1 cellular context compared by ENCODE assay signal in the genomic region with DNA sequence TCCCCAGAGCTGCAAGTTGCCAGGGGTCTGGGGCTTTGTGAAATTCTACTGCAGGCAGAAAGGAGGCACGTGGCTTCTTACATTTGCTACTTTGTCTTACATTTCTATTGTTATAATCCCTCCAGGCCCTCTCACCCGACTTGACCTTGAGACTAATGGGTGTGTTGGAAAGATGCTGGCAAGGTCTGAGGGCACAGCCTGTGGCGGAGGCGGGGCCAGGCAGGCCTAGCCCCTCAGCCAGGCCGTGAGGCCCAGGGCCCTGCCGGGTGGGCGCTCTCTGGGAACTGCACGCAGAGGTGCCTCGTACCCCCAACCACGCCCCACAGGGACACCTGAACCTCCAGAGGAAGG.
TF ChIP-seq lines count a peak whose summit lies in the region.

No MANE protein-coding gene starts in this region.

TF ChIP-seq in K562, 482 proteins besides CTCF, POLR2A, EP300 and RAD21 (continued from another document):
- no peak for TF ChIP-seq EZH2 (IDR thresholded peaks at IDR 0.05; ENCODE audit: borderline replicate concordance, low read depth, low read length)
- no peak for TF ChIP-seq HNRNPK (IDR thresholded peaks at IDR 0.05; ENCODE audit: low read depth, low read length, poor library complexity, severe bottlenecking)
- no peak for TF ChIP-seq CHCHD3 (CRISPR knock-in tag; IDR thresholded peaks at IDR 0.05)
- no peak for TF ChIP-seq C11orf30 (IDR thresholded peaks at IDR 0.05; ENCODE audit: low read depth)
- no peak for TF ChIP-seq ZNF347 (CRISPR knock-in tag; IDR thresholded peaks at IDR 0.05; ENCODE audit: low read depth)
- TF ChIP-seq NFRKB (IDR thresholded peaks at IDR 0.05; ENCODE audit: low read depth) = no peak; the same call in none of the 2 replicates
- peak; percentile 3 for TF ChIP-seq ASH1L (IDR thresholded peaks at IDR 0.05; ENCODE audit: borderline replicate concordance, low read depth, partially characterized antibody)
- TF ChIP-seq, protein P1, sequence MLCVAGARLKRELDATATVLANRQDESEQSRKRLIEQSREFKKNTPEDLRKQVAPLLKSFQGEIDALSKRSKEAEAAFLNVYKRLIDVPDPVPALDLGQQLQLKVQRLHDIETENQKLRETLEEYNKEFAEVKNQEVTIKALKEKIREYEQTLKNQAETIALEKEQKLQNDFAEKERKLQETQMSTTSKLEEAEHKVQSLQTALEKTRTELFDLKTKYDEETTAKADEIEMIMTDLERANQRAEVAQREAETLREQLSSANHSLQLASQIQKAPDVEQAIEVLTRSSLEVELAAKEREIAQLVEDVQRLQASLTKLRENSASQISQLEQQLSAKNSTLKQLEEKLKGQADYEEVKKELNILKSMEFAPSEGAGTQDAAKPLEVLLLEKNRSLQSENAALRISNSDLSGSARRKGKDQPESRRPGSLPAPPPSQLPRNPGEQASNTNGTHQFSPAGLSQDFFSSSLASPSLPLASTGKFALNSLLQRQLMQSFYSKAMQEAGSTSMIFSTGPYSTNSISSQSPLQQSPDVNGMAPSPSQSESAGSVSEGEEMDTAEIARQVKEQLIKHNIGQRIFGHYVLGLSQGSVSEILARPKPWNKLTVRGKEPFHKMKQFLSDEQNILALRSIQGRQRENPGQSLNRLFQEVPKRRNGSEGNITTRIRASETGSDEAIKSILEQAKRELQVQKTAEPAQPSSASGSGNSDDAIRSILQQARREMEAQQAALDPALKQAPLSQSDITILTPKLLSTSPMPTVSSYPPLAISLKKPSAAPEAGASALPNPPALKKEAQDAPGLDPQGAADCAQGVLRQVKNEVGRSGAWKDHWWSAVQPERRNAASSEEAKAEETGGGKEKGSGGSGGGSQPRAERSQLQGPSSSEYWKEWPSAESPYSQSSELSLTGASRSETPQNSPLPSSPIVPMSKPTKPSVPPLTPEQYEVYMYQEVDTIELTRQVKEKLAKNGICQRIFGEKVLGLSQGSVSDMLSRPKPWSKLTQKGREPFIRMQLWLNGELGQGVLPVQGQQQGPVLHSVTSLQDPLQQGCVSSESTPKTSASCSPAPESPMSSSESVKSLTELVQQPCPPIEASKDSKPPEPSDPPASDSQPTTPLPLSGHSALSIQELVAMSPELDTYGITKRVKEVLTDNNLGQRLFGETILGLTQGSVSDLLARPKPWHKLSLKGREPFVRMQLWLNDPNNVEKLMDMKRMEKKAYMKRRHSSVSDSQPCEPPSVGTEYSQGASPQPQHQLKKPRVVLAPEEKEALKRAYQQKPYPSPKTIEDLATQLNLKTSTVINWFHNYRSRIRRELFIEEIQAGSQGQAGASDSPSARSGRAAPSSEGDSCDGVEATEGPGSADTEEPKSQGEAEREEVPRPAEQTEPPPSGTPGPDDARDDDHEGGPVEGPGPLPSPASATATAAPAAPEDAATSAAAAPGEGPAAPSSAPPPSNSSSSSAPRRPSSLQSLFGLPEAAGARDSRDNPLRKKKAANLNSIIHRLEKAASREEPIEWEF (CRISPR knock-in tag; IDR thresholded peaks at IDR 0.05) = peak; percentile 78; the same call in 1 of the 2 replicates
- TF ChIP-seq PTRF (tag; IDR thresholded peaks at IDR 0.05) = peak; percentile 69
- no peak for TF ChIP-seq ZNF436 (CRISPR knock-in tag; IDR thresholded peaks at IDR 0.05)
- 0 out of 2 replicates have a peak, but pooled peaks have one; percentile 65 for TF ChIP-seq ZNF57 (CRISPR knock-in tag; IDR thresholded peaks at IDR 0.05)
- TF ChIP-seq, protein P2, sequence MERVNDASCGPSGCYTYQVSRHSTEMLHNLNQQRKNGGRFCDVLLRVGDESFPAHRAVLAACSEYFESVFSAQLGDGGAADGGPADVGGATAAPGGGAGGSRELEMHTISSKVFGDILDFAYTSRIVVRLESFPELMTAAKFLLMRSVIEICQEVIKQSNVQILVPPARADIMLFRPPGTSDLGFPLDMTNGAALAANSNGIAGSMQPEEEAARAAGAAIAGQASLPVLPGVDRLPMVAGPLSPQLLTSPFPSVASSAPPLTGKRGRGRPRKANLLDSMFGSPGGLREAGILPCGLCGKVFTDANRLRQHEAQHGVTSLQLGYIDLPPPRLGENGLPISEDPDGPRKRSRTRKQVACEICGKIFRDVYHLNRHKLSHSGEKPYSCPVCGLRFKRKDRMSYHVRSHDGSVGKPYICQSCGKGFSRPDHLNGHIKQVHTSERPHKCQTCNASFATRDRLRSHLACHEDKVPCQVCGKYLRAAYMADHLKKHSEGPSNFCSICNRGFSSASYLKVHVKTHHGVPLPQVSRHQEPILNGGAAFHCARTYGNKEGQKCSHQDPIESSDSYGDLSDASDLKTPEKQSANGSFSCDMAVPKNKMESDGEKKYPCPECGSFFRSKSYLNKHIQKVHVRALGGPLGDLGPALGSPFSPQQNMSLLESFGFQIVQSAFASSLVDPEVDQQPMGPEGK (CRISPR knock-in tag; IDR thresholded peaks at IDR 0.05; ENCODE audit: borderline replicate concordance) = no peak
- peak; percentile 72; the same call in 1 of the 2 replicates for TF ChIP-seq ELF4 (CRISPR knock-in tag; IDR thresholded peaks at IDR 0.05)
- TF ChIP-seq KDM4B (IDR thresholded peaks at IDR 0.05; ENCODE audit: borderline replicate concordance in 2 of 2, low read depth in 1 of 2) = no peak
- TF ChIP-seq TAL1 (IDR thresholded peaks at IDR 0.05) = no peak
- TF ChIP-seq, protein P3, sequence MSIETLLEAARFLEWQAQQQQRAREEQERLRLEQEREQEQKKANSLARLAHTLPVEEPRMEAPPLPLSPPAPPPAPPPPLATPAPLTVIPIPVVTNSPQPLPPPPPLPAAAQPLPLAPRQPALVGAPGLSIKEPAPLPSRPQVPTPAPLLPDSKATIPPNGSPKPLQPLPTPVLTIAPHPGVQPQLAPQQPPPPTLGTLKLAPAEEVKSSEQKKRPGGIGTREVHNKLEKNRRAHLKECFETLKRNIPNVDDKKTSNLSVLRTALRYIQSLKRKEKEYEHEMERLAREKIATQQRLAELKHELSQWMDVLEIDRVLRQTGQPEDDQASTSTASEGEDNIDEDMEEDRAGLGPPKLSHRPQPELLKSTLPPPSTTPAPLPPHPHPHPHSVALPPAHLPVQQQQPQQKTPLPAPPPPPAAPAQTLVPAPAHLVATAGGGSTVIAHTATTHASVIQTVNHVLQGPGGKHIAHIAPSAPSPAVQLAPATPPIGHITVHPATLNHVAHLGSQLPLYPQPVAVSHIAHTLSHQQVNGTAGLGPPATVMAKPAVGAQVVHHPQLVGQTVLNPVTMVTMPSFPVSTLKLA (conservative IDR thresholded peaks at IDR 0.05) = no peak
- TF ChIP-seq, protein P4, sequence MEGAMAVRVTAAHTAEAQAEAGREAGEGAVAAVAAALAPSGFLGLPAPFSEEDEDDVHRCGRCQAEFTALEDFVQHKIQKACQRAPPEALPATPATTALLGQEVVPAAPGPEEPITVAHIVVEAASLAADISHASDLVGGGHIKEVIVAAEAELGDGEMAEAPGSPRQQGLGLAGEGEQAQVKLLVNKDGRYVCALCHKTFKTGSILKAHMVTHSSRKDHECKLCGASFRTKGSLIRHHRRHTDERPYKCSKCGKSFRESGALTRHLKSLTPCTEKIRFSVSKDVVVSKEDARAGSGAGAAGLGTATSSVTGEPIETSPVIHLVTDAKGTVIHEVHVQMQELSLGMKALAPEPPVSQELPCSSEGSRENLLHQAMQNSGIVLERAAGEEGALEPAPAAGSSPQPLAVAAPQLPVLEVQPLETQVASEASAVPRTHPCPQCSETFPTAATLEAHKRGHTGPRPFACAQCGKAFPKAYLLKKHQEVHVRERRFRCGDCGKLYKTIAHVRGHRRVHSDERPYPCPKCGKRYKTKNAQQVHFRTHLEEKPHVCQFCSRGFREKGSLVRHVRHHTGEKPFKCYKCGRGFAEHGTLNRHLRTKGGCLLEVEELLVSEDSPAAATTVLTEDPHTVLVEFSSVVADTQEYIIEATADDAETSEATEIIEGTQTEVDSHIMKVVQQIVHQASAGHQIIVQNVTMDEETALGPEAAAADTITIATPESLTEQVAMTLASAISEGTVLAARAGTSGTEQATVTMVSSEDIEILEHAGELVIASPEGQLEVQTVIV (CRISPR knock-in tag; IDR thresholded peaks at IDR 0.05; ENCODE audit: borderline replicate concordance) = peak; percentile 62; the same call in 1 of the 2 replicates
